ENCODE assay signal across 8 cellular contexts in the genomic region with DNA sequence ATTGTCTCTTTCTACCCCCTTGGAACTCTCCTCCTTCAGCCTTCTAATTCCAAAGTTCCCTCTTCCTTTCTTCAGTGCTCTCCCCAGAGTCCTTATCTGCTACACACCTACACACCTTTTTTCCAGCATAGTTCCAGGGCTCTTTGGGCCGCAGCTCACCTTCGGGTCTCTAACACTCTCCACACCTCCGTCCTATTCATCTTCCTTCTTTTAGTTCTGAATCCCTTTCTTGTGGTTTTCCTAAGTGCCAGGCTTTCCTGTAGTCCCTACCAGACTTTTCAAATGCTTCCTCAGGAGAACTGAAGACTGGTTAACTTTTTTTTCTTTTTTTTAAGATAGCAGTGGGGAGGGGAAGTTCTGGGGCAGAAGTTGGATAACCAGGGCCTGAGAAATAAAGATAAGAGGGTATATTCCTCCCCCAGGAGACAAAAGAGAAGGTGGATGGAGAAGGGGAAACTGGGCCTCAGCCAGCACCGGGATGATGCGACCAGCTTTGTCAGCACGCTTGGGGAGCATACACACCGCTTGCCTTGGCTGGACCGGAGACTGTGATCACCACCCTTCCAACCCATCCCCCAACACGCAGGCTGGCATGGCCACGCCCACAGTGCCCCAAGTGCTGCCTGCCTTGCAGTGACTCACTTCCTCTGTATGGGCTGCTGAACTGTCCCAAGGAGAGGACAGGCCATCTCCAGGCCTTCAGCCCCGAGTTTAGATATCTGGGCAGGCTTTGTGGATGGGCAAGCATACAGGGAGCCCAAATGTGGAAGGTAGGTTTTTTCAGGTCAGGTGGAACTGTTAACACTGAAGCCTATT. TPM values are rescaled to one million over a fixed set of nuclear protein-coding genes. Genes with fewer than 3 reads are reported as not detected.
DNase-seq lines count a peak whose midpoint lies in the region; ATAC-seq and TF ChIP-seq lines count a peak whose summit lies in the region.

No MANE protein-coding gene starts in this region.

- H3K9me3 ChIP-seq in DND-41 (ENCODE audit: insufficient read depth, low read length, severe bottlenecking) = no peaks in the 10 kb centered on the region
- H3K9me3 ChIP-seq in endodermal cell (ENCODE audit: control insufficient read depth, low read length) = no peaks in the 10 kb centered on the region
- H3K9me3 ChIP-seq in muscle layer of duodenum (ENCODE audit: control insufficient read depth in 1 of 2, low read length in 2 of 2) = no peaks in the 10 kb centered on the region

- no peak overlapping the region for H3K27ac ChIP-seq in DND-41 (ENCODE audit: low read length)
- no peak overlapping the region for H3K27ac ChIP-seq in endodermal cell (ENCODE audit: low read depth, low read length)
- H3K27ac ChIP-seq in muscle layer of duodenum (ENCODE audit: low read length) = peak overlapping the region; percentile 67

- H3K27me3 ChIP-seq in DND-41 (ENCODE audit: insufficient read depth, low read length, poor library complexity) (no peaks in the 10 kb centered on the region), endodermal cell (ENCODE audit: control insufficient read depth, insufficient read depth, low read length, poor library complexity, severe bottlenecking) (no peaks in the 10 kb centered on the region), muscle layer of duodenum (ENCODE audit: low read depth, low read length) (no peaks in the 10 kb centered on the region)

- H3K9ac ChIP-seq in DND-41 (ENCODE audit: low read depth, low read length) = no peak overlapping the region
- H3K9ac ChIP-seq in endodermal cell (ENCODE audit: extremely low read depth, low read length, poor library complexity, severe bottlenecking) = no peak overlapping the region

- peaks cover 46% of the 10 kb centered on the region for H3K4me1 ChIP-seq in DND-41 (ENCODE audit: insufficient read depth, low read length)
- H3K4me1 ChIP-seq in endodermal cell (ENCODE audit: control insufficient read depth, insufficient read depth, low read length) = peaks cover 20% of the 10 kb centered on the region
- H3K4me1 ChIP-seq in muscle layer of duodenum (ENCODE audit: control insufficient read depth in 1 of 2, insufficient read depth in 2 of 2, low read length in 2 of 2) = peaks cover 20 to 21% of the 10 kb centered on the region in 2 donors

- no peaks in the 10 kb centered on the region for H3K27me3 Mint-ChIP-seq in endodermal cell (ENCODE audit: insufficient read depth)

- no peak overlapping the region for H3K4me2 ChIP-seq in DND-41 (ENCODE audit: insufficient read depth, low read length)

- H3K9me3 Mint-ChIP-seq in endodermal cell = no peaks in the 10 kb centered on the region

- H3K27ac Mint-ChIP-seq in endodermal cell = peak overlapping the region; percentile 44

- peaks cover 15% of the 10 kb centered on the region for H4K20me1 ChIP-seq in DND-41 (ENCODE audit: insufficient read depth, low read length)

- H3K36me3 Mint-ChIP-seq in endodermal cell (ENCODE audit: low read depth) = no peaks in the 10 kb centered on the region

- H3K36me3 ChIP-seq in DND-41 (ENCODE audit: insufficient read depth, low read length) (peaks cover 5% of the 10 kb centered on the region), endodermal cell (ENCODE audit: control insufficient read depth, insufficient read depth, low read length) (no peaks in the 10 kb centered on the region), muscle layer of duodenum (ENCODE audit: control insufficient read depth in 1 of 2, insufficient read depth in 2 of 2, low read length in 2 of 2) (no peaks in the 10 kb centered on the region)

- H3K79me2 ChIP-seq in DND-41 (ENCODE audit: insufficient read depth, low read length) = peaks cover 34% of the 10 kb centered on the region

- peaks cover 47% of the 10 kb centered on the region for H3K4me1 Mint-ChIP-seq in endodermal cell

- TF ChIP-seq CTCF in DND-41 (IDR thresholded peaks at IDR 0.05; ENCODE audit: borderline replicate concordance, extremely low read depth, low read length, poor library complexity, severe bottlenecking) = no peak
- no peak for TF ChIP-seq CTCF in endodermal cell (conservative IDR thresholded peaks at IDR 0.05)

- peak; percentile 52 for DNase-seq in DND-41
- peak; percentile 90 for DNase-seq in NOMO-1 treated with dmso at 0.1 percent for 144 hours (lab: John Stamatoyannopoulos, UW; ENCODE audit: unreplicated experiment)
- peak; percentile 85 for DNase-seq in activated CD8-positive, alpha-beta memory T cell treated with anti-CD3 and anti-CD28 coated beads for 24 hours
- DNase-seq in endodermal cell = peak; percentile 82
- DNase-seq in stimulated activated CD8-positive, alpha-beta memory T cell treated with anti-CD3 and anti-CD28 coated beads, Interleukin-7, amount 100 ng/mL, for 1 hour (ENCODE audit: low read depth in 2 of 2) = peak; percentile 43 to 55

- H3K4me3 ChIP-seq in DND-41 (ENCODE audit: low read depth in 1 of 2, low read length in 2 of 2) (no peak overlapping the region), endodermal cell (ENCODE audit: low read length) (no peak overlapping the region), muscle layer of duodenum (ENCODE audit: low read depth in 1 of 2, low read length in 2 of 2) (no peak overlapping the region)

- 58 to 81% methylated on average over 7 to 11 of the region's 11 CpGs for WGBS in endodermal cell (ENCODE audit: insufficient coverage in 1 of 2, insufficient read length in 1 of 2), 2 experiments

- H3K4me3 Mint-ChIP-seq in endodermal cell = peak overlapping the region; percentile 75

- ATAC-seq in DND-41 (ENCODE audit: insufficient read depth, low read depth) = no peak
- ATAC-seq in HG02870 (IDR thresholded peaks at IDR 0.05; ENCODE audit: unreplicated experiment) = no peak
- ATAC-seq in HG03039 (IDR thresholded peaks at IDR 0.05; ENCODE audit: unreplicated experiment) = no peak

- no peak overlapping the region; the same call in 1 of the 2 replicates for H2AFZ ChIP-seq in DND-41 (ENCODE audit: low read depth, low read length)

RNA-seq across cellular contexts. Expression of gene CERS2, which starts 2.5 kb away (rescaled TPM):
- 100 to 1,000 TPM; 143 to 183 TPM for total RNA-seq in endodermal cell
- 122 TPM for polyA plus RNA-seq in endodermal cell (2013, experiment 1 of 2)
- 109 TPM for polyA plus RNA-seq in endodermal cell (2013, experiment 2 of 2)

RNA-seq across cellular contexts. Expression of gene ANXA9, which starts 5.0 kb away (rescaled TPM):
- total RNA-seq in endodermal cell = not detected
- polyA plus RNA-seq in endodermal cell (2013, experiment 1 of 2) = 0.50 TPM
- polyA plus RNA-seq in endodermal cell (2013, experiment 2 of 2) = 0.12 TPM

RNA-seq across cellular contexts. Expression of gene MINDY1, which starts 29.6 kb away (rescaled TPM):
- 10 to 100 TPM in 1 of 2 donors, 1 to 10 TPM in 1; 8.6 to 10.8 TPM for total RNA-seq in endodermal cell
- polyA plus RNA-seq in endodermal cell (2013, experiment 1 of 2) = 17.8 TPM
- polyA plus RNA-seq in endodermal cell (2013, experiment 2 of 2) = 15.8 TPM

RNA-seq across cellular contexts. Expression of gene PRUNE1, which starts 31.2 kb away (rescaled TPM):
- 10 to 100 TPM; 23.8 to 29.3 TPM for total RNA-seq in endodermal cell
- polyA plus RNA-seq in endodermal cell (2013, experiment 1 of 2) = 25.6 TPM
- polyA plus RNA-seq in endodermal cell (2013, experiment 2 of 2) = 22.5 TPM

RNA-seq across cellular contexts. Expression of gene SETDB1, which starts 50.9 kb away (rescaled TPM):
- total RNA-seq in endodermal cell = 10 to 100 TPM; 68.6 to 73.5 TPM
- 54.5 TPM for polyA plus RNA-seq in endodermal cell (2013, experiment 1 of 2)
- polyA plus RNA-seq in endodermal cell (2013, experiment 2 of 2) = 48.1 TPM
